In genomic region chr3:112496368-112497067, GRCh38 we compare ENCODE assay signal across 20 cellular contexts. TPM values are rescaled to one million over a fixed set of nuclear protein-coding genes. Genes with fewer than 3 reads are reported as not detected.
DNase-seq lines count a peak whose midpoint lies in the region; ATAC-seq and TF ChIP-seq lines count a peak whose summit lies in the region.
"Had no signal": no experiment of that assay in that cellular context is flagged by ENCODE, and none has a peak within 500 bp of the region (broad histone marks: within the 10 kb centered on the region; RNA-seq: fewer than 3 reads in every experiment).

No MANE protein-coding gene starts in this region.

- peaks cover 2% of the 10 kb centered on the region for H3K27me3 ChIP-seq in MG63
- H3K27me3 ChIP-seq: esophagus squamous epithelium had no signal

- no peak overlapping the region for H3K4me3 ChIP-seq in MG63
- H3K4me3 ChIP-seq: esophagus squamous epithelium had no signal

- no peak for DNase-seq in activated T-cell treated with anti-CD3 and anti-CD28 coated beads, Interleukin-2, amount 50 U/mL, for 4 hours
- no peak for DNase-seq in activated T-cell treated with anti-CD3 and anti-CD28 coated beads, Interleukin-2, amount 50 U/mL, for 1 hour
- DNase-seq in activated naive CD4-positive, alpha-beta T cell treated with anti-CD3 and anti-CD28 coated beads, Interleukin-2, amount 50 U/mL, for 72 hours (ENCODE audit: low spot score in 2 of 2), result no peak
- no peak for DNase-seq in MG63
- DNase-seq: ACHN; activated CD4-positive, alpha-beta T cell treated with anti-CD3 and anti-CD28 coated beads, Interleukin-2, amount 50 U/mL, for 4 hours; EL; esophagus squamous epithelium; glutamatergic neuron; immature natural killer cell; Kasumi-1; mammary epithelial cell; NCI-H1436; NCI-H345; stimulated activated CD4-positive, alpha-beta T cell treated with anti-CD3 and anti-CD28 coated beads, Interleukin-12 subunit alpha, Interleukin-12 subunit beta, amount 100 ng/mL, for 4 hours had no signal

- H3K9me3 Mint-ChIP-seq in activated T-cell treated with anti-CD3 and anti-CD28 coated beads, Interleukin-2, amount 50 U/mL, for 4 hours, result no peaks in the 10 kb centered on the region
- H3K9me3 Mint-ChIP-seq in activated naive CD4-positive, alpha-beta T cell treated with anti-CD3 and anti-CD28 coated beads, Interleukin-2, amount 50 U/mL, for 72 hours, result peaks cover 0 to 5% of the 10 kb centered on the region in 2 donors
- H3K9me3 Mint-ChIP-seq in stimulated activated memory B cell treated with anti-CD40 and anti-IgM and Interleukin-4, amounts not matched to agents 10 μg/mL and 1 μg/mL and 100 μg/mL, for 72 hours, result peaks cover 5% of the 10 kb centered on the region
- H3K9me3 Mint-ChIP-seq: immature natural killer cell had no signal

- H3K27ac Mint-ChIP-seq in activated naive CD4-positive, alpha-beta T cell treated with anti-CD3 and anti-CD28 coated beads, Interleukin-2, amount 50 U/mL, for 72 hours, result peak overlapping the region; percentile 90 to 97
- H3K27ac Mint-ChIP-seq in stimulated activated memory B cell treated with anti-CD40 and anti-IgM and Interleukin-4, amounts not matched to agents 10 μg/mL and 1 μg/mL and 100 μg/mL, for 72 hours, result peak overlapping the region; percentile 97
- H3K27ac Mint-ChIP-seq: immature natural killer cell had no signal

- no peaks in the 10 kb centered on the region for H3K27me3 Mint-ChIP-seq in activated T-cell treated with anti-CD3 and anti-CD28 coated beads, Interleukin-2, amount 50 U/mL, for 4 hours (ENCODE audit: low read depth)
- no peaks in the 10 kb centered on the region for H3K27me3 Mint-ChIP-seq in stimulated activated memory B cell treated with anti-CD40 and anti-IgM and Interleukin-4, amounts not matched to agents 10 μg/mL and 1 μg/mL and 100 μg/mL, for 72 hours

- peaks cover 21% of the 10 kb centered on the region for H3K36me3 Mint-ChIP-seq in activated T-cell treated with anti-CD3 and anti-CD28 coated beads, Interleukin-2, amount 50 U/mL, for 4 hours (ENCODE audit: insufficient read depth)
- peaks cover 42 to 47% of the 10 kb centered on the region in 2 donors for H3K36me3 Mint-ChIP-seq in activated naive CD4-positive, alpha-beta T cell treated with anti-CD3 and anti-CD28 coated beads, Interleukin-2, amount 50 U/mL, for 72 hours
- H3K36me3 Mint-ChIP-seq in stimulated activated memory B cell treated with anti-CD40 and anti-IgM and Interleukin-4, amounts not matched to agents 10 μg/mL and 1 μg/mL and 100 μg/mL, for 72 hours, result peaks cover 13% of the 10 kb centered on the region

- peak overlapping the region; percentile 98 for H3K4me3 Mint-ChIP-seq in activated T-cell treated with anti-CD3 and anti-CD28 coated beads, Interleukin-2, amount 50 U/mL, for 4 hours
- peak overlapping the region; percentile 85 for H3K4me3 Mint-ChIP-seq in stimulated activated memory B cell treated with anti-CD40 and anti-IgM and Interleukin-4, amounts not matched to agents 10 μg/mL and 1 μg/mL and 100 μg/mL, for 72 hours
- H3K4me3 Mint-ChIP-seq: immature natural killer cell, neural crest cell had no signal

- no peaks in the 10 kb centered on the region for H3K9me3 ChIP-seq in MG63
- H3K9me3 ChIP-seq: esophagus squamous epithelium had no signal

- TF ChIP-seq POLR2A in GM19099 (IDR thresholded peaks at IDR 0.05; ENCODE audit: extremely low read depth, insufficient read length, low read depth), result peak; percentile 10

- peaks cover 78% of the 10 kb centered on the region for H3K4me1 Mint-ChIP-seq in activated T-cell treated with anti-CD3 and anti-CD28 coated beads, Interleukin-2, amount 50 U/mL, for 4 hours (ENCODE audit: low read depth)
- H3K4me1 Mint-ChIP-seq in stimulated activated memory B cell treated with anti-CD40 and anti-IgM and Interleukin-4, amounts not matched to agents 10 μg/mL and 1 μg/mL and 100 μg/mL, for 72 hours, result peaks cover 77% of the 10 kb centered on the region

- H3K36me3 ChIP-seq in MG63, result no peaks in the 10 kb centered on the region
- H3K36me3 ChIP-seq: esophagus squamous epithelium had no signal

- ATAC-seq in activated T-cell treated with anti-CD3 and anti-CD28 coated beads, Interleukin-2, amount 50 U/mL, for 4 hours, result peak in 1 of 2 donors; percentile 16
- peak in 1 of 2 donors; percentile 17 for ATAC-seq in activated naive CD4-positive, alpha-beta T cell treated with anti-CD3 and anti-CD28 coated beads, Interleukin-2, amount 50 U/mL, for 72 hours
- no peak for ATAC-seq in stimulated activated memory B cell treated with anti-CD40 and anti-IgM and Interleukin-4, amounts not matched to agents 10 μg/mL and 1 μg/mL and 100 μg/mL, for 72 hours
- ATAC-seq in GM19452 (IDR thresholded peaks at IDR 0.05; ENCODE audit: unreplicated experiment) (no peak), GM18498 (IDR thresholded peaks at IDR 0.05; ENCODE audit: unreplicated experiment) (no peak)

RNA-seq across cellular contexts. Expression of gene BTLA, which starts 2.8 kb away (rescaled TPM):
- total RNA-seq in activated T-cell treated with anti-CD3 and anti-CD28 coated beads, Interleukin-2, amount 50 U/mL, for 4 hours, result 10 to 100 TPM; 29.8 to 46.3 (median 33.2) TPM
- 10 to 100 TPM; 25.5 to 38.0 TPM for total RNA-seq in activated naive CD4-positive, alpha-beta T cell treated with anti-CD3 and anti-CD28 coated beads, Interleukin-2, amount 50 U/mL, for 72 hours
- total RNA-seq in MG63 (2014; rRNA removed; shearing (Covaris generic); ENCODE audit: low replicate concordance), result not detected in 2 replicates
- total RNA-seq: mammary epithelial cell, neural crest cell had no signal

Comparison
In these comparisons a context has a peak if more than half of its experiments do, and no peak if none do; other contexts are left out.
1. RNA of gene BTLA, which starts 2.8 kb away (total RNA-seq): 25.5 to 38.0 TPM in activated naive CD4-positive, alpha-beta T cell treated with anti-CD3 and anti-CD28 coated beads, Interleukin-2, amount 50 U/mL, for 72 hours and 29.8 to 46.3 TPM in activated T-cell treated with anti-CD3 and anti-CD28 coated beads, Interleukin-2, amount 50 U/mL, for 4 hours; not detected in MG63; every median in the first group is over 10 times any median in the second.